Comparison of ENCODE assay signal across 24 cellular contexts in genomic region chr5:178282391-178282790, GRCh38.
"Had no signal": no experiment of that assay in that cellular context is flagged by ENCODE, and none has a peak within 500 bp of the region (broad histone marks: within the 10 kb centered on the region; RNA-seq: fewer than 3 reads in every experiment).

No MANE protein-coding gene starts in this region.

- H3K27ac Mint-ChIP-seq: activated naive CD4-positive, alpha-beta T cell treated with anti-CD3 and anti-CD28 coated beads, Interleukin-2, amount 50 U/mL, for 72 hours; activated T-cell treated with anti-CD3 and anti-CD28 coated beads, Interleukin-2, amount 50 U/mL, for 24 hours; activated T-helper 17 cell treated with anti-CD3 and anti-CD28 coated beads, Interleukin-2, amount 50 U/mL, for 72 hours; memory B cell; nephron progenitor cell; stimulated activated memory B cell treated with anti-CD40 and anti-IgM and Interleukin-4, amounts not matched to agents 10 μg/mL and 1 μg/mL and 100 μg/mL, for 72 hours; T-helper 2 cell treated with Interferon-gamma antibody and Interleukin-4, amounts not matched to agents 5 μg/mL and 100 μg/mL, for 36 hours; WTC11 had no signal

- H3K9me3 ChIP-seq: right lobe of liver had no signal

- H3K27me3 ChIP-seq: ascending aorta, right lobe of liver, tibial nerve had no signal

- H3K27ac ChIP-seq: ascending aorta, brain microvascular endothelial cell, coronary artery, esophagus muscularis mucosa, gastrocnemius medialis, stomach, suprapubic skin, tibial nerve had no signal

- H3K4me3 ChIP-seq: ascending aorta, coronary artery, esophagus muscularis mucosa, gastrocnemius medialis, right lobe of liver, stomach, suprapubic skin, tibial nerve had no signal

- ATAC-seq: activated naive CD4-positive, alpha-beta T cell treated with anti-CD3 and anti-CD28 coated beads, Interleukin-2, amount 50 U/mL, for 72 hours; activated T-helper 17 cell treated with anti-CD3 and anti-CD28 coated beads, Interleukin-2, amount 50 U/mL, for 72 hours; gastrocnemius medialis; right lobe of liver; stimulated activated memory B cell treated with anti-CD40 and anti-IgM and Interleukin-4, amounts not matched to agents 10 μg/mL and 1 μg/mL and 100 μg/mL, for 72 hours; WTC11 had no signal

- H3K4me1 Mint-ChIP-seq: activated T-helper 17 cell treated with anti-CD3 and anti-CD28 coated beads, Interleukin-2, amount 50 U/mL, for 72 hours had no signal

- H3K4me3 Mint-ChIP-seq: activated T-cell treated with anti-CD3 and anti-CD28 coated beads, Interleukin-2, amount 50 U/mL, for 24 hours; activated T-helper 17 cell treated with anti-CD3 and anti-CD28 coated beads, Interleukin-2, amount 50 U/mL, for 72 hours; memory B cell; nephron progenitor cell; stimulated activated memory B cell treated with anti-CD40 and anti-IgM and Interleukin-4, amounts not matched to agents 10 μg/mL and 1 μg/mL and 100 μg/mL, for 72 hours; T-helper 2 cell treated with Interferon-gamma antibody and Interleukin-4, amounts not matched to agents 5 μg/mL and 100 μg/mL, for 36 hours; WTC11 had no signal

- DNase-seq: activated CD8-positive, alpha-beta memory T cell treated with anti-CD3 and anti-CD28 coated beads for 24 hours; activated CD8-positive, alpha-beta memory T cell treated with anti-CD3 and anti-CD28 coated beads, Interleukin-2, amount 50 U/mL, for 4 hours; activated T-cell treated with anti-CD3 and anti-CD28 coated beads, Interleukin-2, amount 50 U/mL, for 24 hours; brain microvascular endothelial cell; central memory CD4-positive, alpha-beta T cell; gastrocnemius medialis; hippocampal formation; nephron progenitor cell; nucleus accumbens; small intestine; stimulated activated CD4-positive, alpha-beta T cell treated with anti-CD3 and anti-CD28 coated beads, Interleukin-15, amount 100 ng/mL, for 24 hours; stomach had no signal

- H3K4me1 ChIP-seq: ascending aorta, gastrocnemius medialis had no signal

- H3K36me3 Mint-ChIP-seq: stimulated activated memory B cell treated with anti-CD40 and anti-IgM and Interleukin-4, amounts not matched to agents 10 μg/mL and 1 μg/mL and 100 μg/mL, for 72 hours; WTC11 had no signal

- H3K36me3 ChIP-seq: ascending aorta, brain microvascular endothelial cell, esophagus muscularis mucosa, gastrocnemius medialis, right lobe of liver, stomach, suprapubic skin, tibial nerve had no signal
